19 cellular contexts compared by ENCODE assay signal in genomic region chr3:88133711-88134263, GRCh38. TPM values are rescaled to one million over a fixed set of nuclear protein-coding genes. Genes with fewer than 3 reads are reported as not detected.
DNase-seq lines count a peak whose midpoint lies in the region; ATAC-seq and TF ChIP-seq lines count a peak whose summit lies in the region.
"Had no signal": no experiment of that assay in that cellular context is flagged by ENCODE, and none has a peak within 500 bp of the region (broad histone marks: within the 10 kb centered on the region; RNA-seq: fewer than 3 reads in every experiment).

No MANE protein-coding gene starts in this region.

- H3K36me3 ChIP-seq in smooth muscle cell (ENCODE audit: low read depth) = peaks cover 16% of the 10 kb centered on the region
- no peaks in the 10 kb centered on the region for H3K36me3 ChIP-seq in mesendoderm (ENCODE audit: control insufficient read depth, insufficient read depth, low read length)

- H3K4me1 Mint-ChIP-seq in activated CD4-positive, alpha-beta T cell treated with anti-CD3 and anti-CD28 coated beads, Interleukin-2, amount 10 ng/mL, durations not matched to agents 24 days and 14 days = peaks cover 8% of the 10 kb centered on the region
- peaks cover 10% of the 10 kb centered on the region for H3K4me1 Mint-ChIP-seq in activated naive CD8-positive, alpha-beta T cell treated with anti-CD3 and anti-CD28 coated beads for 36 hours

- no peak overlapping the region for H3K23ac ChIP-seq in mesendoderm (ENCODE audit: low read length)

- no peaks in the 10 kb centered on the region for H3K27me3 ChIP-seq in smooth muscle cell (ENCODE audit: low read depth)
- no peaks in the 10 kb centered on the region for H3K27me3 ChIP-seq in mesendoderm (ENCODE audit: insufficient read depth, low read length, poor library complexity)
- H3K27me3 ChIP-seq: SJCRH30 had no signal

- 0% methylated on average over 1 of the region's 1 CpG for WGBS in smooth muscle cell (ENCODE audit: low lambda C conversion rate)
- WGBS in mesendoderm (ENCODE audit: extremely low coverage, insufficient coverage, low lambda C conversion rate) = no CpG with 5 or more reads among the region's 1 CpG

- H3K4me2 ChIP-seq in smooth muscle cell (no peak overlapping the region), mesendoderm (ENCODE audit: low read length) (no peak overlapping the region)
- H3K4me2 ChIP-seq: KMS-11 had no signal

- H2BK15ac ChIP-seq in mesendoderm (replicated peaks; ENCODE audit: low read depth) = no peak overlapping the region

- H3K9ac ChIP-seq in smooth muscle cell (ENCODE audit: low read depth) = no peak overlapping the region
- H3K9ac ChIP-seq in mesendoderm (ENCODE audit: low read length) = no peak overlapping the region
- H3K9ac ChIP-seq: KMS-11 had no signal

- no peak overlapping the region for H3K4ac ChIP-seq in mesendoderm (ENCODE audit: low read depth, low read length)

- H3K79me1 ChIP-seq in mesendoderm (ENCODE audit: low read length) = no peaks in the 10 kb centered on the region

- no peak overlapping the region for H4K5ac ChIP-seq in mesendoderm (ENCODE audit: low read length)

- peaks cover 8% of the 10 kb centered on the region for H4K20me1 ChIP-seq in smooth muscle cell (ENCODE audit: low read depth)

- no peak for TF ChIP-seq CTCF in smooth muscle cell (IDR thresholded peaks at IDR 0.05; ENCODE audit: borderline replicate concordance, insufficient read depth, poor library complexity, severe bottlenecking)

- no peaks in the 10 kb centered on the region for H3K9me3 ChIP-seq in smooth muscle cell (replicated peaks; ENCODE audit: low read depth)
- H3K9me3 ChIP-seq: Caco-2, SJCRH30 had no signal

- DNase-seq in activated CD4-positive, alpha-beta T cell treated with anti-CD3 and anti-CD28 coated beads, Interleukin-2, amount 10 ng/mL, durations not matched to agents 24 days and 14 days = no peak
- no peak for DNase-seq in activated CD4-positive, alpha-beta T cell treated with anti-CD3 and anti-CD28 coated beads for 4 hours
- DNase-seq in activated naive CD8-positive, alpha-beta T cell treated with anti-CD3 and anti-CD28 coated beads for 36 hours = no peak
- no peak for DNase-seq in smooth muscle cell (lab: John Stamatoyannopoulos, UW; ENCODE audit: unreplicated experiment)
- no peak for DNase-seq in mesendoderm
- DNase-seq: Caco-2, DMS53, NCI-H1092 treated with DMSO at 0.1 percent for 48 hours, NCI-H1694, NCI-H2107, NCI-H345, NCI-H69, SJCRH30 had no signal

- no peak overlapping the region for H2BK5ac ChIP-seq in mesendoderm (ENCODE audit: low read length)

- H3K4me3 Mint-ChIP-seq in activated CD4-positive, alpha-beta T cell treated with anti-CD3 and anti-CD28 coated beads, Interleukin-2, amount 10 ng/mL, durations not matched to agents 24 days and 14 days = no peak overlapping the region
- H3K4me3 Mint-ChIP-seq in activated naive CD8-positive, alpha-beta T cell treated with anti-CD3 and anti-CD28 coated beads for 36 hours = peak overlapping the region; percentile 3

- no peak overlapping the region for H3K56ac ChIP-seq in mesendoderm (ENCODE audit: low read length)

- no peak overlapping the region for H2AK5ac ChIP-seq in mesendoderm (ENCODE audit: low read length)

- peak overlapping the region; percentile 3 for H3K27ac ChIP-seq in smooth muscle cell (ENCODE audit: low read depth)
- H3K27ac ChIP-seq in mesendoderm (ENCODE audit: low read depth, low read length) = no peak overlapping the region
- H3K27ac ChIP-seq: C4-2B, KMS-11, RWPE1, SJCRH30 had no signal

- peak; percentile 41 for ATAC-seq in HG03432 (IDR thresholded peaks at IDR 0.05; ENCODE audit: unreplicated experiment)
- ATAC-seq in GM18498 (IDR thresholded peaks at IDR 0.05; ENCODE audit: unreplicated experiment) = no peak
- no peak for ATAC-seq in GM19455 (IDR thresholded peaks at IDR 0.05; ENCODE audit: unreplicated experiment)

- H3K18ac ChIP-seq in mesendoderm (ENCODE audit: low read length) = no peak overlapping the region

- H2AFZ ChIP-seq in smooth muscle cell (ENCODE audit: low read depth) = no peak overlapping the region

- H3K4me1 ChIP-seq in smooth muscle cell (ENCODE audit: low read depth) (no peaks in the 10 kb centered on the region), mesendoderm (ENCODE audit: control insufficient read depth, low read depth, low read length) (no peaks in the 10 kb centered on the region)
- H3K4me1 ChIP-seq: Caco-2, SJCRH30 had no signal

- H3K36me3 Mint-ChIP-seq in activated CD4-positive, alpha-beta T cell treated with anti-CD3 and anti-CD28 coated beads, Interleukin-2, amount 10 ng/mL, durations not matched to agents 24 days and 14 days (ENCODE audit: low read depth) = peaks cover 28% of the 10 kb centered on the region
- peaks cover 4% of the 10 kb centered on the region for H3K36me3 Mint-ChIP-seq in activated naive CD8-positive, alpha-beta T cell treated with anti-CD3 and anti-CD28 coated beads for 36 hours

- peak overlapping the region; percentile 46 for H3K27ac Mint-ChIP-seq in activated CD4-positive, alpha-beta T cell treated with anti-CD3 and anti-CD28 coated beads, Interleukin-2, amount 10 ng/mL, durations not matched to agents 24 days and 14 days
- peak overlapping the region; percentile 26 for H3K27ac Mint-ChIP-seq in activated naive CD8-positive, alpha-beta T cell treated with anti-CD3 and anti-CD28 coated beads for 36 hours

- H3K4me3 ChIP-seq in smooth muscle cell (no peak overlapping the region), mesendoderm (ENCODE audit: low read length) (no peak overlapping the region)
- H3K4me3 ChIP-seq: SJCRH30 had no signal

- H3K79me2 ChIP-seq in smooth muscle cell (ENCODE audit: low read depth) (no peaks in the 10 kb centered on the region), mesendoderm (ENCODE audit: control insufficient read depth, insufficient read depth, low read length) (no peaks in the 10 kb centered on the region)

- no peaks in the 10 kb centered on the region for H3K9me3 Mint-ChIP-seq in activated CD4-positive, alpha-beta T cell treated with anti-CD3 and anti-CD28 coated beads, Interleukin-2, amount 10 ng/mL, durations not matched to agents 24 days and 14 days
- no peaks in the 10 kb centered on the region for H3K9me3 Mint-ChIP-seq in activated naive CD8-positive, alpha-beta T cell treated with anti-CD3 and anti-CD28 coated beads for 36 hours

- no peaks in the 10 kb centered on the region for H3F3A ChIP-seq in smooth muscle cell (ENCODE audit: low read depth)

- H4K8ac ChIP-seq in mesendoderm (ENCODE audit: low read depth, low read length) = no peak overlapping the region

- no peak overlapping the region for H2BK120ac ChIP-seq in mesendoderm (ENCODE audit: low read depth, low read length)

- intact Hi-C loops in activated CD4-positive, alpha-beta T cell treated with anti-CD3 and anti-CD28 coated beads, Interleukin-2, amount 10 ng/mL, durations not matched to agents 24 days and 14 days (cut with micrococcal nuclease) = loop anchor here (2.0 kb wide), 1 partner anchor 15 kb away; the partner anchor contains the start of gene C3orf38

- H3K27me3 Mint-ChIP-seq in activated CD4-positive, alpha-beta T cell treated with anti-CD3 and anti-CD28 coated beads, Interleukin-2, amount 10 ng/mL, durations not matched to agents 24 days and 14 days = no peaks in the 10 kb centered on the region
- H3K27me3 Mint-ChIP-seq in activated naive CD8-positive, alpha-beta T cell treated with anti-CD3 and anti-CD28 coated beads for 36 hours = no peaks in the 10 kb centered on the region

RNA-seq across cellular contexts. Expression of gene C3orf38, which starts 16.0 kb away (rescaled TPM):
- 19.9 and 24.1 TPM in 2 replicates for total RNA-seq in activated CD4-positive, alpha-beta T cell treated with anti-CD3 and anti-CD28 coated beads, Interleukin-2, amount 10 ng/mL, durations not matched to agents 24 days and 14 days
- total RNA-seq in activated naive CD8-positive, alpha-beta T cell treated with anti-CD3 and anti-CD28 coated beads for 36 hours = 10 to 100 TPM; 21.4 to 24.1 TPM
- total RNA-seq in smooth muscle cell = 26.3 and 36.9 TPM in 2 replicates
- 15.7 and 21.0 TPM in 2 replicates for polyA plus RNA-seq in smooth muscle cell
- 21.7 TPM for polyA plus RNA-seq in mesendoderm (2013, experiment 1 of 2)
- polyA plus RNA-seq in mesendoderm (2013, experiment 2 of 2) = 22.6 TPM
